In the genomic region with DNA sequence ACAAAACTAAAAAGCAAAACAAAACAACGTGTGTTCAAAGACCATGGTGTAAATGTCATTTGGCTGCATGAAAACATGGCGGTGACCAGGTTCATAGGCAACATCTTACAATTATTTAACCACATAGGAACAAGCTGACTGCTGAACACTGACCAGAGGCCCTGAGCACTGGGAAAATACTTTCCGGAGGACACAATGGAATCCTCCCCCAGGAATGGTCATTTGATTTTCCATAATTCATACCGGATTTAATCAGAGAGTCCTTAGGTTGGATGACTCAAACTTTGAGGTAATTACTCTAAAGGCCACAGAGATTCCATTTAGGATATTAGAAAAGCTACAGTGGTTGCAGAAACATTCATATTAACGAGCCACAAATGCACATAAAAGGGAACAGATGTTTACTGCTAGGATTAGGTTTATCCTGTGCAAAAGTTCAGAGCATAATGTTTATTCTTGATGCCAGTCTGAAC, we compare ENCODE assay signal across 22 cellular contexts.
DNase-seq lines count a peak whose midpoint lies in the region; ATAC-seq and TF ChIP-seq lines count a peak whose summit lies in the region.
"Had no signal": no experiment of that assay in that cellular context is flagged by ENCODE, and none has a peak within 500 bp of the region (broad histone marks: within the 10 kb centered on the region; RNA-seq: fewer than 3 reads in every experiment).

No MANE protein-coding gene starts in this region.

- intact Hi-C loops in CD14-positive monocyte (cut with micrococcal nuclease): no loop called here

- DNase-seq in AG09319 (ENCODE audit: extremely low read depth, low read depth): peak; percentile 63
- peak; percentile 83 for DNase-seq in HCEC 1CT
- peak; percentile 67 for DNase-seq in fibroblast of peridontal ligament (ENCODE audit: extremely low read depth)
- DNase-seq in CD14-positive monocyte (ENCODE audit: low spot score): no peak
- no peak for DNase-seq in stimulated activated effector memory CD8-positive, alpha-beta T cell treated with anti-CD3 and anti-CD28 coated beads, Interleukin-12 subunit alpha, Interleukin-12 subunit beta, amount 100 ng/mL, for 72 hours (ENCODE audit: low spot score in 2 of 2)
- no peak for DNase-seq in stimulated activated CD4-positive, alpha-beta T cell treated with anti-CD3 and anti-CD28 coated beads, Interleukin-4, amount 100 ng/mL, for 24 hours
- DNase-seq: activated CD4-positive, alpha-beta T cell treated with anti-CD3 and anti-CD28 coated beads, Interleukin-2, amount 10 ng/mL, durations not matched to agents 7 days and 5 days; activated CD8-positive, alpha-beta memory T cell treated with anti-CD3 and anti-CD28 coated beads, Interleukin-2, amount 50 U/mL, for 4 hours; activated effector memory CD4-positive, alpha-beta T cell treated with Interleukin-2 at 50 U/mL for 16 hours; CD8-positive, alpha-beta memory T cell; central memory CD4-positive, alpha-beta T cell; head of caudate nucleus; KG1; NCI-H1048; NCI-H2081; NCI-H510A; stimulated activated CD8-positive, alpha-beta memory T cell treated with anti-CD3 and anti-CD28 coated beads, Interleukin-4, amount 100 ng/mL, for 48 hours; substantia nigra; T-helper 1 cell had no signal

- H3K27me3 Mint-ChIP-seq in CD14-positive monocyte (ENCODE audit: low read depth in 3 of 3): no peaks in the 10 kb centered on the region
- H3K27me3 Mint-ChIP-seq: activated CD4-positive, alpha-beta T cell treated with anti-CD3 and anti-CD28 coated beads, Interleukin-2, amount 10 ng/mL, durations not matched to agents 7 days and 5 days had no signal

- no peaks in the 10 kb centered on the region for H3K36me3 Mint-ChIP-seq in CD14-positive monocyte
- no peaks in the 10 kb centered on the region for H3K36me3 Mint-ChIP-seq in stimulated activated effector memory CD8-positive, alpha-beta T cell treated with anti-CD3 and anti-CD28 coated beads, Interleukin-12 subunit alpha, Interleukin-12 subunit beta, amount 100 ng/mL, for 72 hours
- H3K36me3 Mint-ChIP-seq: CD8-positive, alpha-beta memory T cell had no signal

- no peak overlapping the region for H3K27ac Mint-ChIP-seq in CD14-positive monocyte
- H3K27ac Mint-ChIP-seq in stimulated activated effector memory CD8-positive, alpha-beta T cell treated with anti-CD3 and anti-CD28 coated beads, Interleukin-12 subunit alpha, Interleukin-12 subunit beta, amount 100 ng/mL, for 72 hours: no peak overlapping the region
- H3K27ac Mint-ChIP-seq: activated CD4-positive, alpha-beta T cell treated with anti-CD3 and anti-CD28 coated beads, Interleukin-2, amount 10 ng/mL, durations not matched to agents 7 days and 5 days; CD8-positive, alpha-beta memory T cell had no signal

- no peak overlapping the region for H3K4me3 Mint-ChIP-seq in CD14-positive monocyte
- no peak overlapping the region for H3K4me3 Mint-ChIP-seq in stimulated activated effector memory CD8-positive, alpha-beta T cell treated with anti-CD3 and anti-CD28 coated beads, Interleukin-12 subunit alpha, Interleukin-12 subunit beta, amount 100 ng/mL, for 72 hours
- H3K4me3 Mint-ChIP-seq: activated CD4-positive, alpha-beta T cell treated with anti-CD3 and anti-CD28 coated beads, Interleukin-2, amount 10 ng/mL, durations not matched to agents 7 days and 5 days; CD8-positive, alpha-beta memory T cell had no signal

- TF ChIP-seq CTCF in AG09319 (IDR thresholded peaks at IDR 0.05; ENCODE audit: low read depth, low read length): no peak
- no peak for TF ChIP-seq CTCF in CD14-positive monocyte (IDR thresholded peaks at IDR 0.05)

- no peaks in the 10 kb centered on the region for H3K4me1 Mint-ChIP-seq in CD14-positive monocyte
- no peaks in the 10 kb centered on the region for H3K4me1 Mint-ChIP-seq in stimulated activated effector memory CD8-positive, alpha-beta T cell treated with anti-CD3 and anti-CD28 coated beads, Interleukin-12 subunit alpha, Interleukin-12 subunit beta, amount 100 ng/mL, for 72 hours
- H3K4me1 Mint-ChIP-seq: activated CD4-positive, alpha-beta T cell treated with anti-CD3 and anti-CD28 coated beads, Interleukin-2, amount 10 ng/mL, durations not matched to agents 7 days and 5 days; CD8-positive, alpha-beta memory T cell had no signal

- ATAC-seq in SK-N-SH treated with all-trans-retinoic acid at 6 μM for 48 hours (peak; percentile 86), HG03097 (IDR thresholded peaks at IDR 0.05; ENCODE audit: low FRiP score, unreplicated experiment) (no peak)
- ATAC-seq in stimulated activated effector memory CD8-positive, alpha-beta T cell treated with anti-CD3 and anti-CD28 coated beads, Interleukin-12 subunit alpha, Interleukin-12 subunit beta, amount 100 ng/mL, for 72 hours: no peak
- ATAC-seq: GM12878 had no signal

- peaks cover 0 to 15% (median 7%) of the 10 kb centered on the region in 7 donors for H3K9me3 Mint-ChIP-seq in CD14-positive monocyte
- H3K9me3 Mint-ChIP-seq in stimulated activated effector memory CD8-positive, alpha-beta T cell treated with anti-CD3 and anti-CD28 coated beads, Interleukin-12 subunit alpha, Interleukin-12 subunit beta, amount 100 ng/mL, for 72 hours: peaks cover 4% of the 10 kb centered on the region

TF ChIP-seq in SK-N-SH treated with all-trans-retinoic acid at 6 μM for 48 hours, 23 proteins besides CTCF, POLR2A, EP300 and RAD21 (continues in another document):
- TF ChIP-seq, protein P1, sequence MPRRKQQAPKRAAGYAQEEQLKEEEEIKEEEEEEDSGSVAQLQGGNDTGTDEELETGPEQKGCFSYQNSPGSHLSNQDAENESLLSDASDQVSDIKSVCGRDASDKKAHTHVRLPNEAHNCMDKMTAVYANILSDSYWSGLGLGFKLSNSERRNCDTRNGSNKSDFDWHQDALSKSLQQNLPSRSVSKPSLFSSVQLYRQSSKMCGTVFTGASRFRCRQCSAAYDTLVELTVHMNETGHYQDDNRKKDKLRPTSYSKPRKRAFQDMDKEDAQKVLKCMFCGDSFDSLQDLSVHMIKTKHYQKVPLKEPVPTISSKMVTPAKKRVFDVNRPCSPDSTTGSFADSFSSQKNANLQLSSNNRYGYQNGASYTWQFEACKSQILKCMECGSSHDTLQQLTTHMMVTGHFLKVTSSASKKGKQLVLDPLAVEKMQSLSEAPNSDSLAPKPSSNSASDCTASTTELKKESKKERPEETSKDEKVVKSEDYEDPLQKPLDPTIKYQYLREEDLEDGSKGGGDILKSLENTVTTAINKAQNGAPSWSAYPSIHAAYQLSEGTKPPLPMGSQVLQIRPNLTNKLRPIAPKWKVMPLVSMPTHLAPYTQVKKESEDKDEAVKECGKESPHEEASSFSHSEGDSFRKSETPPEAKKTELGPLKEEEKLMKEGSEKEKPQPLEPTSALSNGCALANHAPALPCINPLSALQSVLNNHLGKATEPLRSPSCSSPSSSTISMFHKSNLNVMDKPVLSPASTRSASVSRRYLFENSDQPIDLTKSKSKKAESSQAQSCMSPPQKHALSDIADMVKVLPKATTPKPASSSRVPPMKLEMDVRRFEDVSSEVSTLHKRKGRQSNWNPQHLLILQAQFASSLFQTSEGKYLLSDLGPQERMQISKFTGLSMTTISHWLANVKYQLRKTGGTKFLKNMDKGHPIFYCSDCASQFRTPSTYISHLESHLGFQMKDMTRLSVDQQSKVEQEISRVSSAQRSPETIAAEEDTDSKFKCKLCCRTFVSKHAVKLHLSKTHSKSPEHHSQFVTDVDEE (CRISPR knock-in tag; IDR thresholded peaks at IDR 0.05): no peak; the same call in 1 of the 2 replicates
- TF ChIP-seq ZNF8 (CRISPR knock-in tag; IDR thresholded peaks at IDR 0.05): peak; percentile 57; the same call in 1 of the 2 replicates
- no peak for TF ChIP-seq CSDC2 (CRISPR knock-in tag; IDR thresholded peaks at IDR 0.05)
- TF ChIP-seq TCF4 (CRISPR knock-in tag; IDR thresholded peaks at IDR 0.05; ENCODE audit: borderline replicate concordance): peak; percentile 61
- peak; percentile 63; the same call in 1 of the 2 replicates for TF ChIP-seq SNAI2 (CRISPR knock-in tag; IDR thresholded peaks at IDR 0.05)
- TF ChIP-seq PPARA (CRISPR knock-in tag; IDR thresholded peaks at IDR 0.05; ENCODE audit: borderline replicate concordance): no peak; the same call in 1 of the 2 replicates
- TF ChIP-seq ZNF70 (CRISPR knock-in tag; IDR thresholded peaks at IDR 0.05): 0 out of 2 replicates have a peak, but pooled peaks have one; percentile 5
- TF ChIP-seq ZC3H10 (CRISPR knock-in tag; IDR thresholded peaks at IDR 0.05): no peak; the same call in 1 of the 2 replicates
- no peak for TF ChIP-seq GLIS3 (CRISPR knock-in tag; IDR thresholded peaks at IDR 0.05)
- TF ChIP-seq ZFP3 (CRISPR knock-in tag; IDR thresholded peaks at IDR 0.05): peak; percentile 74; the same call in 1 of the 2 replicates
- no peak for TF ChIP-seq ARNTL (CRISPR knock-in tag; IDR thresholded peaks at IDR 0.05; ENCODE audit: borderline replicate concordance, low read depth)
- TF ChIP-seq ISL1 (CRISPR knock-in tag; IDR thresholded peaks at IDR 0.05): peak; percentile 89
- TF ChIP-seq, protein P2, sequence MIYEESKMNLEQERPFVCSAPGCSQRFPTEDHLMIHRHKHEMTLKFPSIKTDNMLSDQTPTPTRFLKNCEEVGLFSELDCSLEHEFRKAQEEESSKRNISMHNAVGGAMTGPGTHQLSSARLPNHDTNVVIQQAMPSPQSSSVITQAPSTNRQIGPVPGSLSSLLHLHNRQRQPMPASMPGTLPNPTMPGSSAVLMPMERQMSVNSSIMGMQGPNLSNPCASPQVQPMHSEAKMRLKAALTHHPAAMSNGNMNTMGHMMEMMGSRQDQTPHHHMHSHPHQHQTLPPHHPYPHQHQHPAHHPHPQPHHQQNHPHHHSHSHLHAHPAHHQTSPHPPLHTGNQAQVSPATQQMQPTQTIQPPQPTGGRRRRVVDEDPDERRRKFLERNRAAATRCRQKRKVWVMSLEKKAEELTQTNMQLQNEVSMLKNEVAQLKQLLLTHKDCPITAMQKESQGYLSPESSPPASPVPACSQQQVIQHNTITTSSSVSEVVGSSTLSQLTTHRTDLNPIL (CRISPR knock-in tag; IDR thresholded peaks at IDR 0.05; ENCODE audit: low read depth): 0 out of 2 replicates have a peak, but pooled peaks have one; percentile 19
- no peak for TF ChIP-seq ZFP30 (CRISPR knock-in tag; IDR thresholded peaks at IDR 0.05)

Comparison
In these comparisons a context has a peak if more than half of its experiments do, and no peak if none do; other contexts are left out.
1. DNase-seq: peak in AG09319 (single experiment), HCEC 1CT (single experiment) and fibroblast of peridontal ligament (single experiment); none in CD14-positive monocyte (single experiment), stimulated activated effector memory CD8-positive, alpha-beta T cell treated with anti-CD3 and anti-CD28 coated beads, Interleukin-12 subunit alpha, Interleukin-12 subunit beta, amount 100 ng/mL, for 72 hours (0 of 2) and stimulated activated CD4-positive, alpha-beta T cell treated with anti-CD3 and anti-CD28 coated beads, Interleukin-4, amount 100 ng/mL, for 24 hours (single experiment).